Comparison of ENCODE assay signal across 8 cellular contexts in genomic region chr9:129412814-129413536, GRCh38.
DNase-seq lines count a peak whose midpoint lies in the region; ATAC-seq and TF ChIP-seq lines count a peak whose summit lies in the region.

No MANE protein-coding gene starts in this region.

- BruUV-seq in MCF 10A (replicated peaks; lab: Mats Ljungman, UMichigan) = TSS peak; percentile 84

- TF ChIP-seq POLR2A in gastrocnemius medialis (IDR thresholded peaks at IDR 0.05) = no peak

- DNase-seq in COLO829 (ENCODE audit: low spot score) (peak; percentile 45), T follicular helper cell (ENCODE audit: low read depth) (peak; percentile 40), MCF 10A (ENCODE audit: unreplicated experiment) (peak; percentile 43), iPS-NIHi11 (ENCODE audit: low spot score) (peak; percentile 14), gastrocnemius medialis (peak; percentile 40 to 45), 8988T (no peak)

- POLR2A ChIA-PET in MCF 10A (lab: Yijun Ruan, JAX) = interaction anchor here (0.6 to 1.8 kb wide), 7 partner anchors 70 to 273 kb away, joined by 3 to 10 read pairs (median 4); no protein-coding TSS in a partner anchor

- H3K27ac Mint-ChIP-seq in MCF 10A (ENCODE audit: low read depth, unreplicated experiment) = peak overlapping the region; percentile 95

- intact Hi-C loops in MCF 10A (cut with micrococcal nuclease) = loop anchor here (2.0 to 5.0 kb wide), 3 partner anchors 48 to 236 kb away; partner anchors contain the start of gene IER5L
- intact Hi-C loops in gastrocnemius medialis (cut with DNase I; ENCODE audit: low total_unique reads) = loop anchor here (1.0 to 5.0 kb wide), 5 partner anchors 68 to 272 kb away; partner anchors contain the start of genes IER5L and NTMT1

- H3K27me3 Mint-ChIP-seq in MCF 10A (ENCODE audit: insufficient read depth, unreplicated experiment) = no peaks in the 10 kb centered on the region

- in situ Hi-C loops in gastrocnemius medialis (cut with MboI; ENCODE audit: low sequenced_read_pairs in 4 of 4) = loop anchor here in 1 of 4 donors (10.0 kb wide), 1 partner anchor 72 kb away; no protein-coding TSS in a partner anchor

- H3K4me3 Mint-ChIP-seq in MCF 10A (ENCODE audit: unreplicated experiment) = peak overlapping the region; percentile 73

- peaks cover 21% of the 10 kb centered on the region for H3K4me1 ChIP-seq in HUES48 (ENCODE audit: control insufficient read depth, insufficient read depth, low read length)
- H3K4me1 ChIP-seq in gastrocnemius medialis = peaks cover 10 to 31% of the 10 kb centered on the region in 2 donors

- ATAC-seq in GM21390 (IDR thresholded peaks at IDR 0.05; ENCODE audit: unreplicated experiment) (peak; percentile 31), gastrocnemius medialis (peak; percentile 40 to 48)

- H3K4me3 ChIP-seq in HUES48 (ENCODE audit: low read depth, low read length) = peak overlapping the region; percentile 60
- H3K4me3 ChIP-seq in gastrocnemius medialis = peak overlapping the region; percentile 60 to 85 (median 75)

- CTCF ChIA-PET in MCF 10A (lab: Yijun Ruan, JAX) = no interaction called here

- no peaks in the 10 kb centered on the region for H3K4me1 Mint-ChIP-seq in MCF 10A (ENCODE audit: insufficient read depth, unreplicated experiment)

- peaks cover 11% of the 10 kb centered on the region for H3K9me3 Mint-ChIP-seq in MCF 10A (ENCODE audit: unreplicated experiment)

- H3K9me3 ChIP-seq in HUES48 (ENCODE audit: control insufficient read depth, insufficient read depth, low read length) (no peaks in the 10 kb centered on the region), gastrocnemius medialis (no peaks in the 10 kb centered on the region)

- TF ChIP-seq CTCF in MCF 10A (IDR thresholded peaks at IDR 0.05; ENCODE audit: unreplicated experiment) = no peak
- TF ChIP-seq CTCF in gastrocnemius medialis (IDR thresholded peaks at IDR 0.05 in 4 of 5, conservative IDR thresholded peaks at IDR 0.05 in 1 of 5) = no peak

- no peaks in the 10 kb centered on the region for H3K27me3 ChIP-seq in HUES48 (ENCODE audit: control insufficient read depth, insufficient read depth, low read length)
- H3K27me3 ChIP-seq in gastrocnemius medialis = no peaks in the 10 kb centered on the region

- no peaks in the 10 kb centered on the region for H3K36me3 Mint-ChIP-seq in MCF 10A (ENCODE audit: insufficient read depth, unreplicated experiment)

- H3K9ac ChIP-seq in HUES48 (ENCODE audit: low read depth, low read length) = 0 out of 2 replicates have a peak overlapping the region, but pooled peaks have one; percentile 8

- H3K36me3 ChIP-seq in HUES48 (ENCODE audit: control insufficient read depth, insufficient read depth, low read length) (no peaks in the 10 kb centered on the region), gastrocnemius medialis (no peaks in the 10 kb centered on the region)

- H3K27ac ChIP-seq in HUES48 (ENCODE audit: low read depth, low read length) = peak overlapping the region; percentile 92
- peak overlapping the region; percentile 85 to 100 (median 98) for H3K27ac ChIP-seq in gastrocnemius medialis
